ENCODE assay signal across 1 cellular context in the genomic region with DNA sequence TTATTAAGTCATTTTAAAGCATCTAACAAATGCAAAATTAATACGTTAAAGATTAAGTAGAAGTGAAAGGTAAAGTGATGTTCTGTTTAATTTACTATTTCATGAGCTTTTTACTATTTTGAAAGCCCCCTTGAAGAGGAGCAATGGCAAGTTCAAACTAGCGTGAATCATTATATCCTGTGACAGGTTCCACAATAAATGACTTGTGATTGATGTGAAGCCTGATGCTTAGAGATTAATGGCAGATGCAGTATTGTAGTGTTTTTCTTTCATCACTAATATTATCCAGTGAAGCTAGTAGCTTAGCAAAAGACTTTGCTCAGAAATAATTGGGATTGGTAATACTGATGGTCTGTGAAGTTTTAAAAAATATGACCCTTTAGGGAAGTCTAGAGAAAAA.
TF ChIP-seq lines count a peak whose summit lies in the region.

No MANE protein-coding gene starts in this region.

TF ChIP-seq in GM23338, 12 proteins besides CTCF, POLR2A, EP300 and RAD21 (continued from another document):
- no peak for TF ChIP-seq POLR2AphosphoS5 (IDR thresholded peaks at IDR 0.05; ENCODE audit: low read depth)
- no peak for TF ChIP-seq EZH2 (IDR thresholded peaks at IDR 0.05; ENCODE audit: low read depth, unreplicated experiment)
- TF ChIP-seq EZH2phosphoT487 (IDR thresholded peaks at IDR 0.05; ENCODE audit: unreplicated experiment), result no peak
- TF ChIP-seq, protein P1, sequence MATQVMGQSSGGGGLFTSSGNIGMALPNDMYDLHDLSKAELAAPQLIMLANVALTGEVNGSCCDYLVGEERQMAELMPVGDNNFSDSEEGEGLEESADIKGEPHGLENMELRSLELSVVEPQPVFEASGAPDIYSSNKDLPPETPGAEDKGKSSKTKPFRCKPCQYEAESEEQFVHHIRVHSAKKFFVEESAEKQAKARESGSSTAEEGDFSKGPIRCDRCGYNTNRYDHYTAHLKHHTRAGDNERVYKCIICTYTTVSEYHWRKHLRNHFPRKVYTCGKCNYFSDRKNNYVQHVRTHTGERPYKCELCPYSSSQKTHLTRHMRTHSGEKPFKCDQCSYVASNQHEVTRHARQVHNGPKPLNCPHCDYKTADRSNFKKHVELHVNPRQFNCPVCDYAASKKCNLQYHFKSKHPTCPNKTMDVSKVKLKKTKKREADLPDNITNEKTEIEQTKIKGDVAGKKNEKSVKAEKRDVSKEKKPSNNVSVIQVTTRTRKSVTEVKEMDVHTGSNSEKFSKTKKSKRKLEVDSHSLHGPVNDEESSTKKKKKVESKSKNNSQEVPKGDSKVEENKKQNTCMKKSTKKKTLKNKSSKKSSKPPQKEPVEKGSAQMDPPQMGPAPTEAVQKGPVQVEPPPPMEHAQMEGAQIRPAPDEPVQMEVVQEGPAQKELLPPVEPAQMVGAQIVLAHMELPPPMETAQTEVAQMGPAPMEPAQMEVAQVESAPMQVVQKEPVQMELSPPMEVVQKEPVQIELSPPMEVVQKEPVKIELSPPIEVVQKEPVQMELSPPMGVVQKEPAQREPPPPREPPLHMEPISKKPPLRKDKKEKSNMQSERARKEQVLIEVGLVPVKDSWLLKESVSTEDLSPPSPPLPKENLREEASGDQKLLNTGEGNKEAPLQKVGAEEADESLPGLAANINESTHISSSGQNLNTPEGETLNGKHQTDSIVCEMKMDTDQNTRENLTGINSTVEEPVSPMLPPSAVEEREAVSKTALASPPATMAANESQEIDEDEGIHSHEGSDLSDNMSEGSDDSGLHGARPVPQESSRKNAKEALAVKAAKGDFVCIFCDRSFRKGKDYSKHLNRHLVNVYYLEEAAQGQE (IDR thresholded peaks at IDR 0.05; ENCODE audit: unreplicated experiment), result no peak
- no peak for TF ChIP-seq NANOG (IDR thresholded peaks at IDR 0.05; ENCODE audit: borderline replicate concordance)
- no peak for TF ChIP-seq ZNF331 (CRISPR knock-in tag; IDR thresholded peaks at IDR 0.05; ENCODE audit: low read depth)
- TF ChIP-seq ZNF114 (CRISPR knock-in tag; IDR thresholded peaks at IDR 0.05), result no peak
- TF ChIP-seq JUNB (IDR thresholded peaks at IDR 0.05; ENCODE audit: unreplicated experiment), result no peak
- TF ChIP-seq STAT1 (IDR thresholded peaks at IDR 0.05; ENCODE audit: unreplicated experiment), result no peak
